13 cellular contexts compared by ENCODE assay signal in the genomic region with DNA sequence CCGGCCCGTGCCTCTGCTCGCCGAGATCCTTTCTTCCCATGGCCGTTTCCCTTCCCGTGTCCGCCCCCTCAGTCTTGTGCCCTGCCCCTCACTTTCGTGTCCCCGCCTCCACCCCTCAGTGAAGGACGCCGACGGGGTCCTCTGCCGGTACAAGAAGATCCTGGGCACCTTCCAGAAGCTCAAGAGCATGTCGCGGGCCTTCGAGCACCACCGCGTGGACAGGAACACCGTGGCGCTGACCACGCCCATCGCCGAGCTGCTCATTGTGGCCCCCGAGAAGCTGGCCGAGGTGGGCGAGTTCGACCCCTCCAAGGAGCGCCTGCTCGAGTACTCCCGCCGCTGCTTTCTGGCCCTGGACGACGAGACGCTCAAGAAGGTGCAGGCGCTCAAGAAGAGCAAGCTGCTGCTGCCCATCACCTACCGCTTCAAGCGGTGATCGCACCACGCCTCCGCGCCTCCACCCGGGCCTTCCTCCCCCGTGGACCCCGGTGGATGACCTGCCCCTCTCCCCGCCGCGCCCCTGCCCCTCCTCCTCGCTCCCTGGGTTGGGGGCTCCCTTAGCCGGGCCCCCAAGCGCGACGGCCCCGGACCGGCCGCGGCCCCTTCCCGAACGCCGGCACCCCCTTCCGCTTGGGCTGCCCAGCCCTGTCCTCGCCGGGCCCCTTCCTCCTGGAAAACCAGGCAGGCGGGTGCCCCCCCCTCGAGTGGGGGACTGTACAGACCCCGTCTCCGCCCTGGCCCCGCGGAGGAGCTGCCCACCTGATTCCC. TPM values are rescaled to one million over a fixed set of nuclear protein-coding genes. Genes with fewer than 3 reads are reported as not detected.
DNase-seq lines count a peak whose midpoint lies in the region; ATAC-seq and TF ChIP-seq lines count a peak whose summit lies in the region.
"Had no signal": no experiment of that assay in that cellular context is flagged by ENCODE, and none has a peak within 500 bp of the region (broad histone marks: within the 10 kb centered on the region; RNA-seq: fewer than 3 reads in every experiment).

No MANE protein-coding gene starts in this region.

- H3K36me3 ChIP-seq in GM23338 (ENCODE audit: insufficient read depth) (no peaks in the 10 kb centered on the region), right atrium auricular region (no peaks in the 10 kb centered on the region), psoas muscle (ENCODE audit: insufficient read depth in 1 of 2, low read depth in 1 of 2) (peaks cover 0 to 6% of the 10 kb centered on the region in 2 donors)

- H3K4me3 ChIP-seq in GM23338, result peak overlapping the region; percentile 100
- H3K4me3 ChIP-seq in right atrium auricular region, result no peak overlapping the region
- H3K4me3 ChIP-seq in psoas muscle, result peak overlapping the region; percentile 71

- intact Hi-C loops in psoas muscle (cut with DNase I), result loop anchor here in 1 of 2 donors (10.0 kb wide), 1 partner anchor 268 kb away; a partner anchor contains a TSS

- H3F3A ChIP-seq in GM23338 (replicated peaks; ENCODE audit: low read depth), result peaks cover 13% of the 10 kb centered on the region

- peaks cover 22% of the 10 kb centered on the region for H3K79me2 ChIP-seq in GM23338 (replicated peaks; ENCODE audit: insufficient read depth)

- H3K27ac ChIP-seq in GM23338 (ENCODE audit: low read depth) (no peak overlapping the region), right atrium auricular region (peak overlapping the region; percentile 97 to 99), psoas muscle (peak overlapping the region; percentile 91)

- H4K20me1 ChIP-seq in GM23338 (replicated peaks; ENCODE audit: insufficient read depth), result peaks cover 16% of the 10 kb centered on the region

- TF ChIP-seq CTCF in GM23338 (conservative IDR thresholded peaks at IDR 0.05; ENCODE audit: low read depth in 2 of 2) (peak in 1 of 2 experiments; percentile 33; a peak in 2 of 4 replicates), right atrium auricular region (IDR thresholded peaks at IDR 0.05) (no peak), psoas muscle (IDR thresholded peaks at IDR 0.05) (no peak)

- 72 to 75% (median 73%) methylated on average over 55 to 68 of the region's 68 CpGs for WGBS in psoas muscle, 3 donors

- H3K4me3 Mint-ChIP-seq in GM23338 (peak overlapping the region; percentile 92), T-cell (peak overlapping the region in 2 of 3 donors; percentile 28 to 30)
- no peak overlapping the region for H3K4me3 Mint-ChIP-seq in activated T-cell treated with anti-CD3 and anti-CD28 coated beads, Interleukin-2, amount 50 U/mL, for 4 hours

- peaks cover 17% of the 10 kb centered on the region for H3K4me1 ChIP-seq in GM23338 (ENCODE audit: insufficient read depth)
- H3K4me1 ChIP-seq in right atrium auricular region, result peaks cover 0 to 44% of the 10 kb centered on the region in 2 donors
- peaks cover 30% of the 10 kb centered on the region for H3K4me1 ChIP-seq in psoas muscle

- H3K27me3 ChIP-seq in GM23338 (ENCODE audit: insufficient read depth), result no peaks in the 10 kb centered on the region
- H3K27me3 ChIP-seq in right atrium auricular region, result no peaks in the 10 kb centered on the region
- H3K27me3 ChIP-seq in psoas muscle (ENCODE audit: insufficient read depth in 3 of 3, low read length in 2 of 3), result no peaks in the 10 kb centered on the region

- TF ChIP-seq POLR2A in GM18505 (IDR thresholded peaks at IDR 0.05; ENCODE audit: borderline replicate concordance, extremely low read depth, insufficient read depth, insufficient read length), result no peak

- H3K36me3 Mint-ChIP-seq in GM23338 (ENCODE audit: low read depth) (peaks cover 25% of the 10 kb centered on the region), T-cell (peaks cover 5% of the 10 kb centered on the region)
- peaks cover 13% of the 10 kb centered on the region for H3K36me3 Mint-ChIP-seq in activated T-cell treated with anti-CD3 and anti-CD28 coated beads, Interleukin-2, amount 50 U/mL, for 4 hours (ENCODE audit: insufficient read depth)

- peaks cover 35% of the 10 kb centered on the region for H3K4me1 Mint-ChIP-seq in GM23338
- peaks cover 42 to 50% (median 47%) of the 10 kb centered on the region in 3 donors for H3K4me1 Mint-ChIP-seq in T-cell
- H3K4me1 Mint-ChIP-seq in activated T-cell treated with anti-CD3 and anti-CD28 coated beads, Interleukin-2, amount 50 U/mL, for 4 hours (ENCODE audit: low read depth), result peaks cover 37% of the 10 kb centered on the region

- no peaks in the 10 kb centered on the region for H3K9me2 ChIP-seq in GM23338 (ENCODE audit: insufficient read depth)

- H3K9me3 Mint-ChIP-seq in GM23338 (no peaks in the 10 kb centered on the region; the same call in 2 of the 3 replicates), T-cell (no peaks in the 10 kb centered on the region)
- no peaks in the 10 kb centered on the region for H3K9me3 Mint-ChIP-seq in activated T-cell treated with anti-CD3 and anti-CD28 coated beads, Interleukin-2, amount 50 U/mL, for 4 hours
- H3K9me3 Mint-ChIP-seq: natural killer cell treated with Interleukin-12 subunit alpha and Interleukin-12 subunit beta and Interleukin-15 and Interleukin-18, amount 100 ng/mL, for 72 hours had no signal

- H3K27me3 Mint-ChIP-seq in GM23338 (ENCODE audit: insufficient read depth, low read depth, poor library complexity) (peaks cover 37% of the 10 kb centered on the region), T-cell (no peaks in the 10 kb centered on the region)
- H3K27me3 Mint-ChIP-seq in activated T-cell treated with anti-CD3 and anti-CD28 coated beads, Interleukin-2, amount 50 U/mL, for 4 hours (ENCODE audit: low read depth), result no peaks in the 10 kb centered on the region

- POLR2A ChIA-PET in T-cell (lab: Charles Lee), result no interaction called here

- peak overlapping the region; percentile 73 for H3K4me2 ChIP-seq in GM23338

- ATAC-seq in GM23338, result peak; percentile 5
- no peak for ATAC-seq in T-cell (replicated peaks in 1 of 4)
- ATAC-seq in psoas muscle, result no peak
- no peak for ATAC-seq in GM18517 (IDR thresholded peaks at IDR 0.05; ENCODE audit: unreplicated experiment)
- no peak for ATAC-seq in GM18505 (IDR thresholded peaks at IDR 0.05; ENCODE audit: unreplicated experiment)
- ATAC-seq in activated T-cell treated with anti-CD3 and anti-CD28 coated beads, Interleukin-2, amount 50 U/mL, for 4 hours, result no peak
- ATAC-seq: activated CD4-positive, CD25-positive, alpha-beta regulatory T cell treated with anti-CD3 and anti-CD28 coated beads, Interleukin-2, amount 50 U/mL, for 24 hours; natural killer cell treated with Interleukin-12 subunit alpha and Interleukin-12 subunit beta and Interleukin-15 and Interleukin-18, amount 100 ng/mL, for 72 hours had no signal

- no peaks in the 10 kb centered on the region for H3K9me3 ChIP-seq in right atrium auricular region
- no peaks in the 10 kb centered on the region for H3K9me3 ChIP-seq in psoas muscle

- DNase-seq in GM23338 (ENCODE audit: low spot score) (peak; percentile 82), T-cell (peak in 2 of 34 experiments; percentile 19 to 34), right atrium auricular region (ENCODE audit: low spot score) (no peak), psoas muscle (peak; percentile 38 to 75)
- DNase-seq in activated T-cell treated with anti-CD3 and anti-CD28 coated beads, Interleukin-2, amount 50 U/mL, for 4 hours, result no peak
- DNase-seq: DMS79 treated with DMSO at 0.1 percent for 48 hours, hippocampal formation, NCI-H2171, RPMI8226 had no signal

- H3K27ac Mint-ChIP-seq in GM23338 (peak overlapping the region; percentile 43), T-cell (peak overlapping the region in 1 of 2 donors; percentile 11)

- peak overlapping the region; percentile 47 for H2AFZ ChIP-seq in GM23338

- CTCF ChIA-PET in T-cell (lab: Charles Lee), result interaction anchor here (0.5 to 0.9 kb wide), 9 partner anchors 8 to 1554 kb away, joined by 3 to 12 read pairs (median 4); no protein-coding TSS in a partner anchor

RNA-seq across cellular contexts. Expression of a gene that starts 2.3 kb away (rescaled TPM):
- total RNA-seq in GM23338 (2014; rRNA removed; shearing (Covaris generic)), result 233 and 234 TPM in 2 replicates
- polyA plus RNA-seq in GM23338 (2016; fragmentation: Nextera tagmentation; extraction: Ambion mirVana) (73.1 and 75.2 TPM in 2 replicates), psoas muscle (100 to 1,000 TPM in 1 of 3 donors, 10 to 100 TPM in 2; 54.1 to 116 (median 55.1) TPM)
- total RNA-seq in T-cell (100 to 1,000 TPM; 254 to 310 (median 303) TPM), right atrium auricular region (10 to 100 TPM; 39.0 to 61.0 TPM), psoas muscle (10 to 100 TPM; 58.8 to 85.2 (median 78.2) TPM)
- 100 to 1,000 TPM; 467 to 532 (median 476) TPM for total RNA-seq in activated T-cell treated with anti-CD3 and anti-CD28 coated beads, Interleukin-2, amount 50 U/mL, for 4 hours

RNA-seq across cellular contexts. Expression of a gene that starts 4.5 kb away (rescaled TPM):
- 8.2 and 12.0 TPM in 2 replicates for total RNA-seq in GM23338 (2014; rRNA removed; shearing (Covaris generic))
- 17.6 and 19.9 TPM in 2 replicates for polyA plus RNA-seq in GM23338 (2016; fragmentation: Nextera tagmentation; extraction: Ambion mirVana)
- total RNA-seq in T-cell, result 1 to 10 TPM; 1.7 to 4.7 (median 3.8) TPM
- 10 to 100 TPM; 19.1 to 30.0 TPM for total RNA-seq in right atrium auricular region
- total RNA-seq in psoas muscle, result 10 to 100 TPM in 2 of 4 donors, 1 to 10 TPM in 2; 8.0 to 12.0 (median 10.4) TPM
- 10 to 100 TPM in 2 of 3 donors, 1 to 10 TPM in 1; 4.4 to 11.8 (median 10.0) TPM for polyA plus RNA-seq in psoas muscle
- 1 to 10 TPM; 3.9 to 7.8 (median 4.8) TPM for total RNA-seq in activated T-cell treated with anti-CD3 and anti-CD28 coated beads, Interleukin-2, amount 50 U/mL, for 4 hours

RNA-seq across cellular contexts. Expression of a gene that starts 9.0 kb away (rescaled TPM):
- 67.2 and 87.6 TPM in 2 replicates for total RNA-seq in GM23338 (2014; rRNA removed; shearing (Covaris generic))
- polyA plus RNA-seq in GM23338 (2016; fragmentation: Nextera tagmentation; extraction: Ambion mirVana) (48.5 and 50.7 TPM in 2 replicates), psoas muscle (10 to 100 TPM; 14.6 to 18.6 (median 17.5) TPM)
- total RNA-seq in T-cell (10 to 100 TPM; 26.4 to 38.7 (median 31.9) TPM), right atrium auricular region (1 to 10 TPM; 7.5 to 8.6 TPM), psoas muscle (10 to 100 TPM; 10.2 to 14.5 (median 10.6) TPM)
- total RNA-seq in activated T-cell treated with anti-CD3 and anti-CD28 coated beads, Interleukin-2, amount 50 U/mL, for 4 hours, result 10 to 100 TPM; 46.2 to 54.1 (median 52.7) TPM

RNA-seq across cellular contexts. Expression of a gene that starts 11.7 kb away (rescaled TPM):
- 10.9 and 18.7 TPM in 2 replicates for total RNA-seq in GM23338 (2014; rRNA removed; shearing (Covaris generic))
- polyA plus RNA-seq in GM23338 (2016; fragmentation: Nextera tagmentation; extraction: Ambion mirVana) (23.6 and 23.9 TPM in 2 replicates), psoas muscle (10 to 100 TPM in 1 of 3 donors, 1 to 10 TPM in 2; 5.9 to 13.5 (median 9.2) TPM)
- total RNA-seq in T-cell (100 to 1,000 TPM in 2 of 5 donors, 10 to 100 TPM in 3; 44.6 to 116 (median 94.2) TPM), right atrium auricular region (10 to 100 TPM; 15.3 to 26.2 TPM), psoas muscle (10 to 100 TPM; 10.3 to 21.1 (median 13.7) TPM)
- total RNA-seq in activated T-cell treated with anti-CD3 and anti-CD28 coated beads, Interleukin-2, amount 50 U/mL, for 4 hours, result 10 to 100 TPM; 27.1 to 31.5 (median 28.5) TPM

RNA-seq across cellular contexts. Expression of a gene that starts 22.5 kb away (rescaled TPM):
- 208 and 223 TPM in 2 replicates for total RNA-seq in GM23338 (2014; rRNA removed; shearing (Covaris generic))
- 47.1 and 48.9 TPM in 2 replicates for polyA plus RNA-seq in GM23338 (2016; fragmentation: Nextera tagmentation; extraction: Ambion mirVana)
- total RNA-seq in T-cell, result 10 to 100 TPM; 32.6 to 75.2 (median 60.6) TPM
- 100 to 1,000 TPM; 179 to 187 TPM for total RNA-seq in right atrium auricular region
- total RNA-seq in psoas muscle, result 100 to 1,000 TPM; 113 to 134 (median 125) TPM
- 100 to 1,000 TPM; 117 to 211 (median 145) TPM for polyA plus RNA-seq in psoas muscle
- total RNA-seq in activated T-cell treated with anti-CD3 and anti-CD28 coated beads, Interleukin-2, amount 50 U/mL, for 4 hours, result 10 to 100 TPM; 55.0 to 61.4 (median 55.2) TPM

Comparison
In these comparisons a context has a peak if more than half of its experiments do, and no peak if none do; other contexts are left out.
1. DNase-seq: peak in GM23338 (single experiment) and psoas muscle (2 of 2); none in right atrium auricular region (single experiment) and activated T-cell treated with anti-CD3 and anti-CD28 coated beads, Interleukin-2, amount 50 U/mL, for 4 hours (single experiment).
2. H3K4me3 ChIP-seq: peak in GM23338 (single experiment) and psoas muscle (single experiment); none in right atrium auricular region (0 of 2).